Comparison of ENCODE assay signal across 18 cellular contexts in genomic region chr10:8800426-8800825, GRCh38.
"Had no signal": no experiment of that assay in that cellular context is flagged by ENCODE, and none has a peak within 500 bp of the region (broad histone marks: within the 10 kb centered on the region; RNA-seq: fewer than 3 reads in every experiment).

No MANE protein-coding gene starts in this region.

- H3K27ac Mint-ChIP-seq: naive thymus-derived CD4-positive, alpha-beta T cell had no signal

- ATAC-seq: left lobe of liver; mucosa of descending colon; naive thymus-derived CD4-positive, alpha-beta T cell; right lobe of liver; upper lobe of right lung had no signal

- H3K4me3 Mint-ChIP-seq: naive thymus-derived CD4-positive, alpha-beta T cell had no signal

- DNase-seq: activated CD4-positive, CD25-positive, alpha-beta regulatory T cell; activated CD8-positive, alpha-beta memory T cell treated with anti-CD3 and anti-CD28 coated beads, Interleukin-2, amount 50 U/mL, for 48 hours; activated gamma-delta T cell; aorta; cortex of kidney; effector CD4-positive, alpha-beta T cell; islet precursor cell; mucosa of descending colon; naive thymus-derived CD4-positive, alpha-beta T cell; ovary; right lobe of liver; SIG-M5; spleen; stimulated activated CD4-positive, alpha-beta T cell treated with anti-CD3 and anti-CD28 coated beads, Interleukin-1b, Interleukin-23, amount 100 ng/mL, for 48 hours; stimulated activated naive CD4-positive, alpha-beta T cell treated with Interleukin-2 at 50 U/mL for 16 hours; SW 1271; upper lobe of right lung had no signal
